Comparison of ENCODE assay signal across 8 cellular contexts in genomic region chr12:128818065-128819022, GRCh38. TPM values are rescaled to one million over a fixed set of nuclear protein-coding genes. Genes with fewer than 3 reads are reported as not detected.
DNase-seq lines count a peak whose midpoint lies in the region; ATAC-seq and TF ChIP-seq lines count a peak whose summit lies in the region.

No MANE protein-coding gene starts in this region.

- no peak overlapping the region for H4K91ac ChIP-seq in H9 (ENCODE audit: insufficient read length, low read depth, low read length)

- no peak overlapping the region for H2BK5ac ChIP-seq in H9 (ENCODE audit: insufficient read length, low read length)

- H2AK5ac ChIP-seq in H9 (ENCODE audit: insufficient read length, low read length) = no peak overlapping the region

- H4K20me1 ChIP-seq in H9 (ENCODE audit: control insufficient read depth, insufficient read depth, insufficient read length) (no peaks in the 10 kb centered on the region), OCI-LY1 (ENCODE audit: insufficient read depth, low read length) (no peaks in the 10 kb centered on the region)

- H2AFZ ChIP-seq in H9 (ENCODE audit: low read length) (no peak overlapping the region), OCI-LY1 (ENCODE audit: low read length) (no peak overlapping the region)

- no peak overlapping the region for H3T11ph ChIP-seq in H9 (ENCODE audit: low read length)

- H3K14ac ChIP-seq in H9 (ENCODE audit: insufficient read depth, low read length) = no peak overlapping the region

- no peak overlapping the region for H3K18ac ChIP-seq in H9 (ENCODE audit: insufficient read length, low read depth, low read length)

- in situ Hi-C loops in gastrocnemius medialis (cut with MboI; ENCODE audit: low sequenced_read_pairs in 4 of 4) = no loop called here

- peaks cover 24 to 34% (median 33%) of the 10 kb centered on the region in 3 experiments; a peak in 6 of 7 replicates for H3K36me3 Mint-ChIP-seq in H9 (ENCODE audit: insufficient read depth in 1 of 3, low read depth in 3 of 3)

- no peak for TF ChIP-seq POLR2A in gastrocnemius medialis (IDR thresholded peaks at IDR 0.05)

- H3K9me3 Mint-ChIP-seq in H9 = no peaks in the 10 kb centered on the region

- TF ChIP-seq CTCF in H9 (conservative IDR thresholded peaks at IDR 0.05) (no peak), OCI-LY1 (IDR thresholded peaks at IDR 0.05; ENCODE audit: low read length) (no peak), gastrocnemius medialis (IDR thresholded peaks at IDR 0.05 in 4 of 5, conservative IDR thresholded peaks at IDR 0.05 in 1 of 5) (no peak), mucosa of descending colon (IDR thresholded peaks at IDR 0.05) (no peak)

- no peak overlapping the region for H2BK20ac ChIP-seq in H9 (ENCODE audit: low read depth, low read length, poor library complexity, severe bottlenecking)

- DNase-seq in H9 (no peak), fibroblast of gingiva (ENCODE audit: low read depth) (peak; percentile 30), gastrocnemius medialis (no peak), NCI-H1417 (lab: John Stamatoyannopoulos, UW) (no peak), DMS79 treated with DMSO at 0.1 percent for 48 hours (lab: John Stamatoyannopoulos, UW) (no peak), mucosa of descending colon (no peak)

- H2BK15ac ChIP-seq in H9 (ENCODE audit: low read depth, low read length) = no peak overlapping the region

- H3K9ac ChIP-seq in H9 (ENCODE audit: extremely low read depth, insufficient read length, low read length) = peak overlapping the region; percentile 3
- peak overlapping the region; percentile 45; the same call in 1 of the 2 replicates for H3K9ac ChIP-seq in OCI-LY1 (ENCODE audit: low read length)

- H3K27me3 ChIP-seq in H9 (ENCODE audit: insufficient read depth, low read length) = no peaks in the 10 kb centered on the region
- no peaks in the 10 kb centered on the region for H3K27me3 ChIP-seq in OCI-LY1 (ENCODE audit: insufficient read depth, low read length)
- H3K27me3 ChIP-seq in gastrocnemius medialis = no peaks in the 10 kb centered on the region

- no CpG with 5 or more reads among the region's 13 CpGs for WGBS in H9 (ENCODE audit: extremely low coverage, insufficient read length, low lambda C conversion rate)

- no peak overlapping the region for H2BK120ac ChIP-seq in H9 (ENCODE audit: low read depth, low read length, poor library complexity, severe bottlenecking)

- H3K9me3 ChIP-seq in H9 (ENCODE audit: control insufficient read depth, low read depth, low read length) (no peaks in the 10 kb centered on the region), OCI-LY1 (ENCODE audit: low read length) (no peaks in the 10 kb centered on the region), gastrocnemius medialis (no peaks in the 10 kb centered on the region), mucosa of descending colon (no peaks in the 10 kb centered on the region)

- H2BK12ac ChIP-seq in H9 (ENCODE audit: insufficient read length, low read depth, low read length) = no peak overlapping the region

- H3K4ac ChIP-seq in H9 (ENCODE audit: low read depth, low read length) = no peak overlapping the region

- H3K4me3 Mint-ChIP-seq in H9 = no peak overlapping the region; a peak in 1 of 5 replicates

- H3K27ac ChIP-seq in H9 (ENCODE audit: insufficient read length, low read depth, low read length) (no peak overlapping the region), OCI-LY1 (ENCODE audit: low read depth, low read length, poor library complexity, severe bottlenecking) (peak overlapping the region; percentile 75), gastrocnemius medialis (peak overlapping the region; percentile 86 to 98 (median 96))

- H3K4me2 ChIP-seq in H9 (ENCODE audit: insufficient read depth, insufficient read length, low read length) (no peak overlapping the region), OCI-LY1 (ENCODE audit: low read length) (peak overlapping the region; percentile 60)

- H4K5ac ChIP-seq in H9 (ENCODE audit: insufficient read length, low read depth, low read length) = no peak overlapping the region

- H3K79me1 ChIP-seq in H9 (ENCODE audit: insufficient read depth, low read depth, low read length, poor library complexity, severe bottlenecking) = peaks cover 17% of the 10 kb centered on the region

- ATAC-seq in GM18498 (IDR thresholded peaks at IDR 0.05; ENCODE audit: unreplicated experiment) = peak; percentile 42
- ATAC-seq in gastrocnemius medialis = peak; percentile 17 to 22
- no peak for ATAC-seq in mucosa of descending colon

- no peaks in the 10 kb centered on the region; the same call in 1 of the 2 replicates for H3K27me3 Mint-ChIP-seq in H9 (ENCODE audit: low read depth)

- peak overlapping the region; percentile 32 for H3K4me3 ChIP-seq in OCI-LY1 (ENCODE audit: low read depth, low read length, poor library complexity, severe bottlenecking)
- H3K4me3 ChIP-seq in gastrocnemius medialis = peak overlapping the region in 1 of 4 donors; percentile 3
- no peak overlapping the region for H3K4me3 ChIP-seq in mucosa of descending colon

- peaks cover 12% of the 10 kb centered on the region for H3K4me1 ChIP-seq in H9 (ENCODE audit: insufficient read depth, low read length)
- H3K4me1 ChIP-seq in OCI-LY1 (ENCODE audit: insufficient read depth, low read length, severe bottlenecking) = peaks cover 75% of the 10 kb centered on the region
- H3K4me1 ChIP-seq in gastrocnemius medialis = peaks cover 89 to 94% of the 10 kb centered on the region in 2 donors
- H3K4me1 ChIP-seq in mucosa of descending colon (ENCODE audit: low read depth) = peaks cover 17% of the 10 kb centered on the region

- peaks cover 5% of the 10 kb centered on the region for H3K23me2 ChIP-seq in H9 (ENCODE audit: insufficient read length, low read depth, low read length, poor library complexity, severe bottlenecking)

- H3K27ac Mint-ChIP-seq in H9 = peak overlapping the region; percentile 71 to 80 (median 79); a peak in 5 of 7 replicates

- peaks cover 42 to 46% of the 10 kb centered on the region in 2 experiments for H3K4me1 Mint-ChIP-seq in H9

- H3K36me3 ChIP-seq in OCI-LY1 (ENCODE audit: insufficient read depth, low read length) (peaks cover 25% of the 10 kb centered on the region), gastrocnemius medialis (no peaks in the 10 kb centered on the region), mucosa of descending colon (ENCODE audit: low read depth) (no peaks in the 10 kb centered on the region)

- no peak overlapping the region for H3K56ac ChIP-seq in H9 (ENCODE audit: insufficient read length, low read depth, low read length)

- H3K9me2 ChIP-seq in OCI-LY1 (ENCODE audit: low read depth, low read length) = no peaks in the 10 kb centered on the region

- H3F3A ChIP-seq in OCI-LY1 (ENCODE audit: insufficient read depth, low read length) = no peaks in the 10 kb centered on the region

- intact Hi-C loops in gastrocnemius medialis (cut with DNase I; ENCODE audit: low total_unique reads) = no loop called here
- intact Hi-C loops in mucosa of descending colon (cut with DNase I, micrococcal nuclease) = no loop called here

- peaks cover 63% of the 10 kb centered on the region for H3K79me2 ChIP-seq in H9 (ENCODE audit: insufficient read depth, low read length)
- H3K79me2 ChIP-seq in OCI-LY1 (ENCODE audit: insufficient read depth, low read length) = peaks cover 59% of the 10 kb centered on the region

- no peak overlapping the region for H4K8ac ChIP-seq in H9 (replicated peaks; ENCODE audit: insufficient read length, low read depth, low read length)

- no peak overlapping the region for H3K23ac ChIP-seq in H9 (ENCODE audit: insufficient read length, low read depth, low read length)

RNA-seq across cellular contexts. Expression of gene SLC15A4, which starts 5.4 kb away (rescaled TPM):
- total RNA-seq in H9 (2021) = 21.6 and 23.0 TPM in 2 replicates
- total RNA-seq in gastrocnemius medialis = 100 to 1,000 TPM in 1 of 4 donors, 10 to 100 TPM in 3; 59.8 to 122 (median 79.1) TPM
- 10 to 100 TPM; 15.4 to 23.4 (median 15.7) TPM for total RNA-seq in mucosa of descending colon

RNA-seq across cellular contexts. Expression of gene GLT1D1, which starts 34.9 kb away (rescaled TPM):
- 6.7 and 7.0 TPM in 2 replicates for total RNA-seq in H9 (2021)
- 1 to 10 TPM; 1.0 to 4.9 (median 3.0) TPM for total RNA-seq in gastrocnemius medialis
- total RNA-seq in mucosa of descending colon = under 1 TPM in 2 of 3 donors, not detected in 1; 0.65 to 0.73 TPM
